ENCODE assay signal across 8 cellular contexts in the genomic region with DNA sequence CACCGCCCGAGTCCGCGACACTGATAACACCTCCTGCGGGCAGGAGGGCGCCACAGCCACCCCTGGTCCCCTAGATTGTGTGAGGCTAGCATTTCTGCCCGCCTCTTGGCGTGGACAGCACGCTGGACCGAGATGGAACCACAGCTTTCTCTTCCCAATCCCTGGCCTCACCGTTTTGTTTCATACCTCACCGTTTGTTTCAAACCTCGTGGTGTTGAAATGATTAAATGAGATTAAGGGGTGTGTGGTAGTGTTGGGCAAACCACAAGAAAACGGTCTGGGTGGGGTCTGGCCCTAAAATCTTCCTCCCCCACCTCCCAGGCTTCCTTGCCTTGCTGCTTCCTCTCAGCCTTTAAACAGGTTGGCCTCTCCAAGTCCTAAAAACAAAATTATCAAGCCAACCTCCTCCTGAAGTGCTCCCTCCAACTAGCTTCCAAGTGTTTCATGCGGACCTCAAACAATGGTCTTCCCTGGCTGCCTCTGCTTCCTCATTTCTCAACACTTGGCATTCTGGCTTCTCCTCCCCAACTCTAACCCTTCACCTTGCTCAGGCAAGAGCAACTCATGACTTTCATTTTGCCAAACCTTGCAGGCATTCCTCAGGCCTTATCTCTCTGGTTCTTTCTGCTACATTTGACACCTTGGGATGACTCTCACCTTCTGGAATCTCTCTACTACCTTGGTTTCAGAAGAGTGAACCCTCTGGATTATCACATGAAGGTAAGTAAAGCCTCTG. TPM values are rescaled to one million over a fixed set of nuclear protein-coding genes. Genes with fewer than 3 reads are reported as not detected.
DNase-seq lines count a peak whose midpoint lies in the region; ATAC-seq, FAIRE-seq and TF ChIP-seq lines count a peak whose summit lies in the region.

No MANE protein-coding gene starts in this region.

- ATAC-seq in CD4-positive, alpha-beta T cell (ENCODE audit: poor library complexity) = no peak
- ATAC-seq in GM12878 (peak; percentile 0; the same call in 1 of the 3 replicates), GM21619 (IDR thresholded peaks at IDR 0.05; ENCODE audit: unreplicated experiment) (no peak), HG03354 (IDR thresholded peaks at IDR 0.05; ENCODE audit: poor library complexity, severe bottlenecking, unreplicated experiment) (no peak)

- no peaks in the 10 kb centered on the region for H3K27me3 ChIP-seq in CD4-positive, alpha-beta T cell (ENCODE audit: control insufficient read depth, insufficient read depth, low read length)
- no peaks in the 10 kb centered on the region for H3K27me3 ChIP-seq in KMS-11 (ENCODE audit: insufficient read depth, low read depth)
- H3K27me3 ChIP-seq in GM12878 (replicated peaks in 1 of 2; ENCODE audit: control insufficient read depth in 2 of 2, insufficient read depth in 2 of 2, low read length in 1 of 2) = no peaks in the 10 kb centered on the region

- DNase-seq in CD4-positive, alpha-beta T cell = peak in 2 of 10 experiments; percentile 6 to 10
- no peak for DNase-seq in GM12878 (ENCODE audit: low read depth, low spot score)
- DNase-seq in GM12892 (ENCODE audit: insufficient read length) = no peak
- no peak for DNase-seq in DMS79 treated with DMSO at 0.1 percent for 48 hours (lab: John Stamatoyannopoulos, UW)

- no peak overlapping the region for H3K27ac ChIP-seq in CD4-positive, alpha-beta T cell (ENCODE audit: low read depth, low read length)
- H3K27ac ChIP-seq in KMS-11 (no peak overlapping the region), GM12878 (ENCODE audit: control insufficient read depth, insufficient read depth) (peak overlapping the region; percentile 88), mesodermal cell (ENCODE audit: low read depth, low read length, severe bottlenecking) (peak overlapping the region; percentile 23)

- intact Hi-C loops in CD4-positive, alpha-beta T cell (cut with DNase I, micrococcal nuclease) = loop anchor here (5.0 to 10.0 kb wide), 5 partner anchors 184 to 1057 kb away; a partner anchor contains a TSS
- intact Hi-C loops in GM12878 (cut with micrococcal nuclease; ENCODE audit: unreplicated experiment) = no loop called here

- POLR2A ChIA-PET in CD4-positive, alpha-beta T cell (lab: Charles Lee) = interaction anchor here (0.6 to 1.6 kb wide), 4 partner anchors 10 to 694 kb away, joined by 3 to 6 read pairs (median 4); no protein-coding TSS in a partner anchor
- POLR2A ChIA-PET in GM12878 (lab: Charles Lee) = interaction anchor here (0.6 to 1.6 kb wide), 3 partner anchors 8 to 98 kb away, joined by 3 to 4 read pairs (median 4); no protein-coding TSS in a partner anchor

- RAD21 ChIA-PET in GM12878 (lab: Charles Lee; ENCODE audit: unreplicated experiment) = interaction anchor here (1.0 kb wide), 1 partner anchor 10 kb away, joined by 4 read pairs; no protein-coding TSS in a partner anchor

- TF ChIP-seq CTCF in CD4-positive, alpha-beta T cell (IDR thresholded peaks at IDR 0.05) = no peak
- no peak for TF ChIP-seq CTCF in KMS-11 (conservative IDR thresholded peaks at IDR 0.05; ENCODE audit: low read depth, low read length)
- no peak for TF ChIP-seq CTCF in GM12878 (IDR thresholded peaks at IDR 0.05 in 2 of 3, conservative IDR thresholded peaks at IDR 0.05 in 1 of 3; ENCODE audit: control insufficient read depth in 2 of 3, extremely low read depth in 1 of 3, insufficient read depth in 1 of 3, low read depth in 3 of 3, low read length in 3 of 3)

- in situ Hi-C loops in GM12878 (cut with MboI) = no loop called here

- SMC1A ChIA-PET in GM12878 (lab: Charles Lee; ENCODE audit: uncharacterized antibody, unreplicated experiment) = interaction anchor here (1.3 to 1.9 kb wide), 5 partner anchors 8 to 32 kb away, joined by 3 to 7 read pairs (median 5); no protein-coding TSS in a partner anchor

- H3K4me1 ChIP-seq in KMS-11 (ENCODE audit: low read depth, poor library complexity, severe bottlenecking) (peaks cover 21% of the 10 kb centered on the region), GM12878 (ENCODE audit: control insufficient read depth, insufficient read depth, low read length) (peaks cover 26% of the 10 kb centered on the region), mesodermal cell (ENCODE audit: control insufficient read depth, insufficient read depth, low read length, poor library complexity, severe bottlenecking) (peaks cover 16% of the 10 kb centered on the region)

- 7% methylated on average over 15 of the region's 15 CpGs for WGBS in GM12878 (ENCODE audit: insufficient coverage, insufficient replicate concordance, low lambda C conversion rate, missing lambda C conversion rate)
- 95 to 97% methylated on average over 8 to 11 of the region's 15 CpGs for whole genome bisulfite sequencing in mesodermal cell (ENCODE audit: insufficient coverage in 2 of 2), 2 experiments

- no TSS peak for BruUV-seq in GM12878 (replicated peaks; lab: Mats Ljungman, UMichigan)

- peaks cover 26% of the 10 kb centered on the region for H3K36me3 Mint-ChIP-seq in CD4-positive, alpha-beta T cell (ENCODE audit: low read depth)

- TF ChIP-seq RAD21 in GM12878 (IDR thresholded peaks at IDR 0.05; ENCODE audit: insufficient read depth, low read depth, low read length) = no peak

- no peaks in the 10 kb centered on the region for H3K9me3 ChIP-seq in CD4-positive, alpha-beta T cell (ENCODE audit: control insufficient read depth, low read length)
- H3K9me3 ChIP-seq in GM12878 (replicated peaks; ENCODE audit: control insufficient read depth, insufficient read depth, low read length) (no peaks in the 10 kb centered on the region), mesodermal cell (ENCODE audit: control insufficient read depth, low read length) (no peaks in the 10 kb centered on the region)

- no peaks in the 10 kb centered on the region for H4K20me1 ChIP-seq in KMS-11 (ENCODE audit: insufficient read depth)
- no peaks in the 10 kb centered on the region for H4K20me1 ChIP-seq in GM12878 (ENCODE audit: control insufficient read depth, insufficient read depth)

- FAIRE-seq in GM12878 (lab: Jason Lieb, UNC) = no peak
- no peak for FAIRE-seq in GM12892 (lab: Jason Lieb, UNC)

- TF ChIP-seq POLR2A in GM12878 (IDR thresholded peaks at IDR 0.05; ENCODE audit: low read depth, low read length) (no peak), GM12892 (IDR thresholded peaks at IDR 0.05; ENCODE audit: low read depth, low read length) (no peak)

- peak overlapping the region; percentile 83 for H3K27ac Mint-ChIP-seq in CD4-positive, alpha-beta T cell

- H3K36me3 ChIP-seq in KMS-11 (ENCODE audit: insufficient read depth) = no peaks in the 10 kb centered on the region
- H3K36me3 ChIP-seq in GM12878 (ENCODE audit: control insufficient read depth in 2 of 2, insufficient read depth in 2 of 2, low read length in 1 of 2) = no peaks in the 10 kb centered on the region; a peak in 1 of 4 replicates
- H3K36me3 ChIP-seq in mesodermal cell (ENCODE audit: control insufficient read depth, insufficient read depth, low read length) = peaks cover 10% of the 10 kb centered on the region

- H3K9ac ChIP-seq in KMS-11 (no peak overlapping the region), GM12878 (ENCODE audit: control insufficient read depth, insufficient read depth, low read length) (peak overlapping the region; percentile 86)

- H3K4me3 ChIP-seq in KMS-11 (IDR thresholded peaks at IDR 0.05; ENCODE audit: insufficient read depth, low read depth, low read length) (peak overlapping the region; percentile 22), GM12878 (peak overlapping the region; percentile 79), mesodermal cell (ENCODE audit: extremely low read depth, insufficient read depth, low read length, poor library complexity, severe bottlenecking) (no peak overlapping the region)

- peak overlapping the region; percentile 92 for H3K4me3 Mint-ChIP-seq in CD4-positive, alpha-beta T cell

- H3K79me2 ChIP-seq in KMS-11 (ENCODE audit: insufficient read depth, low read depth) (peaks cover 30% of the 10 kb centered on the region), GM12878 (ENCODE audit: control insufficient read depth, insufficient read depth, low read length) (peaks cover 45% of the 10 kb centered on the region)

- H2AFZ ChIP-seq in KMS-11 (ENCODE audit: low read depth) (no peak overlapping the region), GM12878 (ENCODE audit: control insufficient read depth, low read depth, low read length) (peak overlapping the region; percentile 82)

- H3K4me1 Mint-ChIP-seq in CD4-positive, alpha-beta T cell (ENCODE audit: low read depth) = peaks cover 43% of the 10 kb centered on the region

- H3K4me2 ChIP-seq in KMS-11 (peak overlapping the region; percentile 90; the same call in 1 of the 2 replicates), GM12878 (ENCODE audit: control insufficient read depth, insufficient read depth) (peak overlapping the region; percentile 97)

- no peaks in the 10 kb centered on the region for H3K27me3 Mint-ChIP-seq in CD4-positive, alpha-beta T cell

- no peak for TF ChIP-seq EP300 in GM12878 (IDR thresholded peaks at IDR 0.05; ENCODE audit: borderline replicate concordance in 1 of 2, control insufficient read depth in 1 of 2, low read depth in 2 of 2, low read length in 2 of 2)

- no peaks in the 10 kb centered on the region for H3K9me3 Mint-ChIP-seq in CD4-positive, alpha-beta T cell

- CTCF ChIA-PET in CD4-positive, alpha-beta T cell (lab: Charles Lee) = no interaction called here
- CTCF ChIA-PET in GM12878 (lab: Yijun Ruan, JAX) = interaction anchor here (0.9 to 3.1 kb wide), 9 partner anchors 8 to 194 kb away, joined by 3 to 14 read pairs (median 4); no protein-coding TSS in a partner anchor

TF ChIP-seq in GM12878, 131 proteins besides CTCF, POLR2A, EP300 and RAD21 (continues in another document):
- TF ChIP-seq CBFB (IDR thresholded peaks at IDR 0.05; ENCODE audit: low read depth) (peak; percentile 28; the same call in 1 of the 2 replicates), RUNX3 (IDR thresholded peaks at IDR 0.05; ENCODE audit: low read length) (peak; percentile 69; the same call in 1 of the 2 replicates)

RNA-seq across cellular contexts. Expression of a gene that starts 1.4 kb away (rescaled TPM):
- total RNA-seq in CD4-positive, alpha-beta T cell = 10 to 100 TPM; 46.5 to 52.7 TPM
- total RNA-seq in GM12878 (2013; cell fraction: nucleolus; rRNA removed) = 462 and 491 TPM in 2 replicates
- total RNA-seq in GM12878 (2014; rRNA removed) (91.0 and 126 TPM in 2 replicates), GM12878 (2014; rRNA removed; fragmentation: Illumina TruSeq; extraction: Trizol) (89.9 and 90.2 TPM in 2 replicates), GM12878 (2021) (88.4 and 108 TPM in 2 replicates)
- polyA plus RNA-seq in GM12878 (2011; ENCODE audit: low read depth) = 15.6 TPM
- polyA plus RNA-seq in GM12878 (2011; rRNA removed) (106 and 188 TPM in 2 replicates), GM12878 (2014; fragmentation: Illumina TruSeq; extraction: Trizol) (75.6 and 83.3 TPM in 2 replicates), GM12878 (2014; fragmentation: Nextera tagmentation; extraction: Ambion mirVana) (10 to 100 TPM; 14.0 to 17.7 TPM), GM12878 (2014; rRNA removed) (54.4 and 63.3 TPM in 2 replicates), GM12878 (2016; fragmentation: Nextera tagmentation; extraction: Ambion mirVana) (10 to 100 TPM; 15.6 to 25.2 TPM)
- polyA plus RNA-seq in GM12878 (2011; cell fraction: cytosol; rRNA removed) = 36.1 and 36.9 TPM in 2 replicates
- 63.7 and 68.3 TPM in 2 replicates for polyA plus RNA-seq in GM12878 (2011; cell fraction: nucleus; rRNA removed)
- 23.8 and 32.6 TPM in 2 replicates for polyA plus RNA-seq in GM12878 (2012)
- 165 and 257 TPM in 2 replicates for polyA minus RNA-seq in GM12878 (2011; rRNA and poly(A)+ RNA removed)
- polyA minus RNA-seq in GM12878 (2011; cell fraction: cytosol; rRNA and poly(A)+ RNA removed) = 62.7 and 78.3 TPM in 2 replicates
- 67.8 and 92.3 TPM in 2 replicates for polyA minus RNA-seq in GM12878 (2011; cell fraction: nucleus; rRNA and poly(A)+ RNA removed)
- 46.0 TPM for polyA plus RNA-seq in mesodermal cell (2013, experiment 1 of 2)
- 43.5 TPM for polyA plus RNA-seq in mesodermal cell (2013, experiment 2 of 2)
- polyA plus RNA-seq in GM12892 (2012; ENCODE audit: missing spikeins) = 54.8 TPM

Comparison
In these comparisons a context has a peak if more than half of its experiments do, and no peak if none do; other contexts are left out.
1. H3K27ac ChIP-seq: peak in GM12878 (single experiment) and mesodermal cell (single experiment); none in CD4-positive, alpha-beta T cell (single experiment) and KMS-11 (single experiment).